Comparison of ENCODE assay signal across 8 cellular contexts in the genomic region with DNA sequence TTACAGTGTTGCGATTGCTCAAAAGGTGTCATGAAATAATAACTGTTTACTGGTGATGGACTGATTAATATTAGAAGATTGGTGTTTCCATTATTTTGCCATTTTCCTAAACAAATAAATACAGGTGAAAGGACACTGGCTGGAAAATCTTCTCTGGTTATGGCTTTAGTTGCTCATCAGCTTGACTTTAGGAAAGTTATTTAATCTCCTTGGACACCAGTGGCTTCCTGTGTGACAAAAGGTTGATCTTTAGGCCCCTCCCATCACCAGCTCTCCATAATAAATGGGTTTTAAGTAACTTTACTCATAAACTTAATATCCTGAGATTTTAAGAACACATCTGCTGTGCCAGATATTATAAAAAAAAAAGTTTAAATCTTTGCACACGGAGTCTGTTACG. TPM values are rescaled to one million over a fixed set of nuclear protein-coding genes. Genes with fewer than 3 reads are reported as not detected.
DNase-seq lines count a peak whose midpoint lies in the region; TF ChIP-seq lines count a peak whose summit lies in the region.
"Had no signal": no experiment of that assay in that cellular context is flagged by ENCODE, and none has a peak within 500 bp of the region (broad histone marks: within the 10 kb centered on the region; RNA-seq: fewer than 3 reads in every experiment).

No MANE protein-coding gene starts in this region.

- H3K14ac ChIP-seq in mesenchymal stem cell (ENCODE audit: low read length in 2 of 2), result no peak overlapping the region

- H3K4me2 ChIP-seq in mammary epithelial cell (ENCODE audit: insufficient read depth, low read depth, low read length) (peak overlapping the region; percentile 97), mesenchymal stem cell (ENCODE audit: low read length, poor library complexity, severe bottlenecking) (no peak overlapping the region)

- peaks cover 1% of the 10 kb centered on the region; the same call in 1 of the 2 replicates for H3K27me3 Mint-ChIP-seq in HFFc6 (ENCODE audit: insufficient read depth)

- no peak overlapping the region for H3K4ac ChIP-seq in mesenchymal stem cell (ENCODE audit: low read depth in 1 of 2, low read length in 2 of 2)

- H4K91ac ChIP-seq in mesenchymal stem cell (ENCODE audit: low read length), result no peak overlapping the region

- no peak overlapping the region for H2BK5ac ChIP-seq in mesenchymal stem cell (ENCODE audit: low read depth, low read length, poor library complexity, severe bottlenecking)

- H3K36me3 ChIP-seq in mammary epithelial cell (ENCODE audit: insufficient read depth, low read length), result no peaks in the 10 kb centered on the region
- H3K36me3 ChIP-seq in mesenchymal stem cell (ENCODE audit: control insufficient read depth in 1 of 2, insufficient read depth in 2 of 2, low read depth in 1 of 2, low read length in 2 of 2), result no peaks in the 10 kb centered on the region
- no peaks in the 10 kb centered on the region for H3K36me3 ChIP-seq in subcutaneous abdominal adipose tissue (ENCODE audit: control insufficient read depth in 5 of 5, insufficient read depth in 5 of 5, low read length in 5 of 5)

- no peak overlapping the region for H2BK120ac ChIP-seq in mesenchymal stem cell (ENCODE audit: low read depth, low read length)

- WGBS in mammary epithelial cell (ENCODE audit: low coverage, missing lambda C conversion rate), result 100% methylated on average over 3 of the region's 3 CpGs
- WGBS in mesenchymal stem cell, result 94% methylated on average over 3 of the region's 3 CpGs

- peak overlapping the region; percentile 43; the same call in 1 of the 2 replicates for H3K27ac Mint-ChIP-seq in HFFc6
- H3K27ac Mint-ChIP-seq: stimulated activated naive CD8-positive, alpha-beta T cell treated with anti-CD3 and anti-CD28 coated beads, Interleukin-15, amount 100 ng/mL, for 72 hours had no signal

- TF ChIP-seq CTCF in HFFc6 (IDR thresholded peaks at IDR 0.05), result no peak
- TF ChIP-seq CTCF in mammary epithelial cell (conservative IDR thresholded peaks at IDR 0.05 in 1 of 2, IDR thresholded peaks at IDR 0.05 in 1 of 2; ENCODE audit: extremely low read depth in 1 of 2, insufficient read depth in 1 of 2, low read depth in 1 of 2, low read length in 2 of 2), result no peak

- dilution Hi-C loops in mammary epithelial cell (cut with HindIII; ENCODE audit: low sequenced_read_pairs), result no loop called here

- no peak overlapping the region for H2BK15ac ChIP-seq in mesenchymal stem cell (ENCODE audit: low read depth, poor library complexity, severe bottlenecking)

- in situ Hi-C loops in mammary epithelial cell (cut with MboI; ENCODE audit: low sequenced_read_pairs in 2 of 2), result no loop called here

- H3K4me3 Mint-ChIP-seq in HFFc6, result peak overlapping the region; percentile 84
- H3K4me3 Mint-ChIP-seq: stimulated activated naive CD8-positive, alpha-beta T cell treated with anti-CD3 and anti-CD28 coated beads, Interleukin-15, amount 100 ng/mL, for 72 hours had no signal

- intact Hi-C loops in mammary epithelial cell (cut with micrococcal nuclease), result no loop called here

- H3K23ac ChIP-seq in mesenchymal stem cell (ENCODE audit: low read length in 2 of 2), result no peak overlapping the region

- no peak overlapping the region for H3K18ac ChIP-seq in mesenchymal stem cell (ENCODE audit: low read depth in 1 of 2, low read length in 2 of 2)

- H2AFZ ChIP-seq in mammary epithelial cell (ENCODE audit: low read depth, low read length), result no peak overlapping the region
- no peak overlapping the region for H2AFZ ChIP-seq in mesenchymal stem cell (ENCODE audit: low read depth, low read length)

- H3K9me3 Mint-ChIP-seq in HFFc6, result no peaks in the 10 kb centered on the region
- H3K9me3 Mint-ChIP-seq: stimulated activated naive CD8-positive, alpha-beta T cell treated with anti-CD3 and anti-CD28 coated beads, Interleukin-15, amount 100 ng/mL, for 72 hours had no signal

- no peaks in the 10 kb centered on the region for H3K36me3 Mint-ChIP-seq in HFFc6 (ENCODE audit: low read depth)

- H3K4me1 Mint-ChIP-seq in HFFc6 (ENCODE audit: low read depth), result peaks cover 15% of the 10 kb centered on the region
- H3K4me1 Mint-ChIP-seq: stimulated activated naive CD8-positive, alpha-beta T cell treated with anti-CD3 and anti-CD28 coated beads, Interleukin-15, amount 100 ng/mL, for 72 hours had no signal

- H4K8ac ChIP-seq in mesenchymal stem cell (ENCODE audit: low read length), result no peak overlapping the region

- no TSS peak for BruUV-seq in mammary epithelial cell (replicated peaks; lab: Mats Ljungman, UMichigan)

- H3K27me3 ChIP-seq in mammary epithelial cell (ENCODE audit: insufficient read depth, low read length) (peaks cover 1% of the 10 kb centered on the region), mesenchymal stem cell (ENCODE audit: control insufficient read depth in 1 of 2, insufficient read depth in 1 of 2, low read length in 2 of 2) (no peaks in the 10 kb centered on the region), subcutaneous abdominal adipose tissue (ENCODE audit: control insufficient read depth in 5 of 5, insufficient read depth in 4 of 5, low read length in 5 of 5) (no peaks in the 10 kb centered on the region)

- CTCF ChIA-PET in mammary epithelial cell (lab: Charles Lee; ENCODE audit: low non-redundant PET), result no interaction called here

- H3K9me3 ChIP-seq in mammary epithelial cell (replicated peaks; ENCODE audit: insufficient read depth, low read length) (no peaks in the 10 kb centered on the region), mesenchymal stem cell (ENCODE audit: control insufficient read depth, low read length) (no peaks in the 10 kb centered on the region), subcutaneous abdominal adipose tissue (ENCODE audit: control insufficient read depth in 5 of 5, low read length in 5 of 5) (no peaks in the 10 kb centered on the region)

- no peak overlapping the region for H3K27ac ChIP-seq in mammary epithelial cell (ENCODE audit: insufficient read depth, low read depth, low read length)
- no peak overlapping the region for H3K27ac ChIP-seq in mesenchymal stem cell (ENCODE audit: low read length, poor library complexity, severe bottlenecking)
- H3K27ac ChIP-seq in subcutaneous abdominal adipose tissue (ENCODE audit: low read depth, low read length), result peak overlapping the region; percentile 45

- H2BK12ac ChIP-seq in mesenchymal stem cell (ENCODE audit: low read length in 2 of 2), result no peak overlapping the region

- no peaks in the 10 kb centered on the region for H3K79me1 ChIP-seq in mesenchymal stem cell (replicated peaks; ENCODE audit: low read length, poor library complexity, severe bottlenecking)

- H4K20me1 ChIP-seq in mammary epithelial cell (ENCODE audit: insufficient read depth, low read length), result no peaks in the 10 kb centered on the region

- DNase-seq in HFFc6 (no peak), mammary epithelial cell (no peak), mesenchymal stem cell (peak; percentile 26), midbrain (lab: John Stamatoyannopoulos, UW) (no peak), LoVo (ENCODE audit: low spot score) (no peak), HCEC 1CT (no peak)
- DNase-seq: stimulated activated naive CD8-positive, alpha-beta T cell treated with anti-CD3 and anti-CD28 coated beads, Interleukin-15, amount 100 ng/mL, for 72 hours had no signal

- H3K4me1 ChIP-seq in mammary epithelial cell (ENCODE audit: insufficient read depth, low read length) (peaks cover 7% of the 10 kb centered on the region), mesenchymal stem cell (ENCODE audit: control insufficient read depth, insufficient read depth, low read depth, low read length) (no peaks in the 10 kb centered on the region), subcutaneous abdominal adipose tissue (ENCODE audit: control insufficient read depth in 5 of 5, insufficient read depth in 5 of 5, low read length in 5 of 5) (peaks cover 0 to 11% (median 6%) of the 10 kb centered on the region in 5 donors)

- H3K79me2 ChIP-seq in mammary epithelial cell (ENCODE audit: insufficient read depth, low read length), result no peaks in the 10 kb centered on the region

- H3K4me3 ChIP-seq in mammary epithelial cell (replicated peaks in 1 of 3; ENCODE audit: insufficient read depth in 1 of 3, low read depth in 2 of 3, low read length in 3 of 3), result no peak overlapping the region
- H3K4me3 ChIP-seq in mesenchymal stem cell (ENCODE audit: insufficient read depth in 1 of 2, low read depth in 1 of 2, low read length in 2 of 2), result peak overlapping the region in 1 of 2 experiments; percentile 83
- peak overlapping the region in 3 of 5 donors; percentile 69 to 75 (median 70) for H3K4me3 ChIP-seq in subcutaneous abdominal adipose tissue (ENCODE audit: low read depth in 1 of 5, low read length in 5 of 5)

- H2AK5ac ChIP-seq in mesenchymal stem cell (ENCODE audit: low read length, severe bottlenecking), result no peak overlapping the region

- H3K9ac ChIP-seq in mammary epithelial cell (ENCODE audit: insufficient read depth, low read length) (no peak overlapping the region), mesenchymal stem cell (ENCODE audit: low read length) (peak overlapping the region; percentile 83), subcutaneous abdominal adipose tissue (ENCODE audit: low read length in 5 of 5) (no peak overlapping the region)

RNA-seq across cellular contexts. Expression of gene CABCOCO1, which starts 0.7 kb away (rescaled TPM):
- under 1 TPM in 5 of 6 experiments, not detected in 1; 0.15 to 0.45 (median 0.31) TPM for total RNA-seq in HFFc6 (2021; fragmentation: NEBNext Ultra II Directional; extraction: Animal tissue kit (Norgen Biotek cat#: 25700))
- total RNA-seq in mammary epithelial cell, result not detected
- not detected for polyA plus RNA-seq in mammary epithelial cell
- not detected for polyA minus RNA-seq in mammary epithelial cell
- 3.1 TPM for polyA plus RNA-seq in mesenchymal stem cell (2013, experiment 1 of 2)
- polyA plus RNA-seq in mesenchymal stem cell (2013, experiment 2 of 2), result 3.5 TPM

Comparison
In these comparisons a context has a peak if more than half of its experiments do, and no peak if none do; other contexts are left out.
1. H3K4me3 ChIP-seq: peak in subcutaneous abdominal adipose tissue (3 of 5); none in mammary epithelial cell (0 of 3).